In the genomic region with DNA sequence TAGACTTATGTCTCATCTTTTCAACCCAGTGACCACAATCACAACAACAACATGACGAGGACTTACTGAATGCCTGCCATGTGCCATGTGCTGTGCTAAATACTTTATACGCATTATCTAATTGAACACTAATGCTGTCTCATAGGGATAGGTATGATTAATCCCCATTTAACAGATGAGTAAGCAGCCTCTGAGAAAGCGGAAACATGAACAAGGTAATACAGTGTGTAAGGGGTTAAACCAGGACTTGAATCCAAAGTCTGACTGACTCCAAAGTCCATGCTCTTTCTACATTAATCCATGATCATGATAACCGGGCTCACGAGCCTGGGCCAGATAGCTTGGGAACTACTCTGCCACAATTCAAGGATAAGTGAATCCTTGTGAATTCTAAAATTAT, we compare ENCODE assay signal across 15 cellular contexts.
"Had no signal": no experiment of that assay in that cellular context is flagged by ENCODE, and none has a peak within 500 bp of the region (broad histone marks: within the 10 kb centered on the region; RNA-seq: fewer than 3 reads in every experiment).

No MANE protein-coding gene starts in this region.

- H3K4me1 ChIP-seq: transverse colon had no signal

- H3K27me3 Mint-ChIP-seq: activated CD4-positive, alpha-beta memory T cell treated with anti-CD3 and anti-CD28 coated beads for 36 hours; activated naive CD8-positive, alpha-beta T cell treated with anti-CD3 and anti-CD28 coated beads, Interleukin-2, amount 10 ng/mL, durations not matched to agents 7 days and 5 days; naive thymus-derived CD8-positive, alpha-beta T cell had no signal

- H3K36me3 Mint-ChIP-seq: activated CD4-positive, alpha-beta memory T cell treated with anti-CD3 and anti-CD28 coated beads for 36 hours; activated naive CD8-positive, alpha-beta T cell treated with anti-CD3 and anti-CD28 coated beads, Interleukin-2, amount 10 ng/mL, durations not matched to agents 7 days and 5 days; naive thymus-derived CD8-positive, alpha-beta T cell; stimulated activated naive B cell treated with anti-CD40 and anti-IgM and Interleukin-4, amounts not matched to agents 10 μg/mL and 1 μg/mL and 100 μg/mL, for 72 hours had no signal

- H3K4me3 ChIP-seq: mucosa of descending colon, transverse colon had no signal

- H3K27me3 ChIP-seq: neutrophil, transverse colon had no signal

- DNase-seq: activated CD4-positive, alpha-beta memory T cell treated with anti-CD3 and anti-CD28 coated beads for 36 hours; activated CD4-positive, CD25-positive, alpha-beta regulatory T cell treated with anti-CD3 and anti-CD28 coated beads, Interleukin-2, amount 50 U/mL, for 72 hours; activated naive CD8-positive, alpha-beta T cell treated with anti-CD3 and anti-CD28 coated beads, Interleukin-2, amount 10 ng/mL, durations not matched to agents 7 days and 5 days; activated T-cell treated with anti-CD3 and anti-CD28 coated beads, Interleukin-2, amount 50 U/mL, for 48 hours; anterior cingulate cortex; hippocampal formation; mucosa of descending colon; naive thymus-derived CD8-positive, alpha-beta T cell; posterior cingulate gyrus; right cardiac atrium; stimulated activated CD4-positive, alpha-beta T cell treated with anti-CD3 and anti-CD28 coated beads, Interleukin-1b, Interleukin-23, amount 100 ng/mL, for 48 hours; stimulated activated naive B cell treated with anti-CD40 and anti-IgM and Interleukin-4, amounts not matched to agents 10 μg/mL and 1 μg/mL and 100 μg/mL, for 72 hours; substantia nigra; transverse colon had no signal

- ATAC-seq: mucosa of descending colon; naive thymus-derived CD8-positive, alpha-beta T cell; right cardiac atrium; stimulated activated naive B cell treated with anti-CD40 and anti-IgM and Interleukin-4, amounts not matched to agents 10 μg/mL and 1 μg/mL and 100 μg/mL, for 72 hours had no signal

- H3K27ac ChIP-seq: neutrophil, transverse colon had no signal

- H3K36me3 ChIP-seq: neutrophil, transverse colon had no signal

- H3K27ac Mint-ChIP-seq: activated CD4-positive, alpha-beta memory T cell treated with anti-CD3 and anti-CD28 coated beads for 36 hours; activated naive CD8-positive, alpha-beta T cell treated with anti-CD3 and anti-CD28 coated beads, Interleukin-2, amount 10 ng/mL, durations not matched to agents 7 days and 5 days; naive thymus-derived CD8-positive, alpha-beta T cell; stimulated activated naive B cell treated with anti-CD40 and anti-IgM and Interleukin-4, amounts not matched to agents 10 μg/mL and 1 μg/mL and 100 μg/mL, for 72 hours had no signal

- H3K9me3 ChIP-seq: mucosa of descending colon, neutrophil, transverse colon had no signal

- H3K4me1 Mint-ChIP-seq: activated naive CD8-positive, alpha-beta T cell treated with anti-CD3 and anti-CD28 coated beads, Interleukin-2, amount 10 ng/mL, durations not matched to agents 7 days and 5 days; naive thymus-derived CD8-positive, alpha-beta T cell; stimulated activated naive B cell treated with anti-CD40 and anti-IgM and Interleukin-4, amounts not matched to agents 10 μg/mL and 1 μg/mL and 100 μg/mL, for 72 hours had no signal

- H3K9me3 Mint-ChIP-seq: activated CD4-positive, alpha-beta memory T cell treated with anti-CD3 and anti-CD28 coated beads for 36 hours; activated naive CD8-positive, alpha-beta T cell treated with anti-CD3 and anti-CD28 coated beads, Interleukin-2, amount 10 ng/mL, durations not matched to agents 7 days and 5 days; naive thymus-derived CD8-positive, alpha-beta T cell; stimulated activated naive B cell treated with anti-CD40 and anti-IgM and Interleukin-4, amounts not matched to agents 10 μg/mL and 1 μg/mL and 100 μg/mL, for 72 hours had no signal

- H3K4me3 Mint-ChIP-seq: activated CD4-positive, alpha-beta memory T cell treated with anti-CD3 and anti-CD28 coated beads for 36 hours; activated naive CD8-positive, alpha-beta T cell treated with anti-CD3 and anti-CD28 coated beads, Interleukin-2, amount 10 ng/mL, durations not matched to agents 7 days and 5 days; naive thymus-derived CD8-positive, alpha-beta T cell; stimulated activated naive B cell treated with anti-CD40 and anti-IgM and Interleukin-4, amounts not matched to agents 10 μg/mL and 1 μg/mL and 100 μg/mL, for 72 hours had no signal
